ENCODE assay signal across 9 cellular contexts in genomic region chr17:2082003-2082862, GRCh38. TPM values are rescaled to one million over a fixed set of nuclear protein-coding genes. Genes with fewer than 3 reads are reported as not detected.
DNase-seq lines count a peak whose midpoint lies in the region; ATAC-seq and TF ChIP-seq lines count a peak whose summit lies in the region.
"Had no signal": no experiment of that assay in that cellular context is flagged by ENCODE, and none has a peak within 500 bp of the region (broad histone marks: within the 10 kb centered on the region; RNA-seq: fewer than 3 reads in every experiment).

No MANE protein-coding gene starts in this region.

- H3K79me2 ChIP-seq in osteoblast (ENCODE audit: insufficient read depth, low read length): no peaks in the 10 kb centered on the region

- DNase-seq in AG20443 (ENCODE audit: low spot score) (peak; percentile 42), IMR-90 (peak; percentile 41), epithelial cell of prostate (ENCODE audit: low read depth, low spot score) (no peak), osteoblast (ENCODE audit: insufficient read length, low spot score, missing footprints) (peak; percentile 83), HT-29 (ENCODE audit: low spot score) (no peak), hepatic stellate cell (ENCODE audit: low spot score) (no peak)
- DNase-seq: COR-L47 had no signal

- CTCF ChIA-PET in IMR-90 (lab: Yijun Ruan, JAX): interaction anchor here (0.6 kb wide), 1 partner anchor 452 kb away, joined by 4 read pairs; no protein-coding TSS in a partner anchor

- intact Hi-C loops in IMR-90 (cut with micrococcal nuclease): no loop called here

- H3K27ac ChIP-seq in IMR-90 (ENCODE audit: insufficient read depth, low read length) (0 out of 2 replicates have a peak overlapping the region, but pooled peaks have one; percentile 2), epithelial cell of prostate (peak overlapping the region; percentile 63), osteoblast (ENCODE audit: low read depth, low read length) (peak overlapping the region; percentile 84)

- no peaks in the 10 kb centered on the region for H3K27me3 ChIP-seq in IMR-90 (ENCODE audit: control insufficient read depth, insufficient read depth, low read length)
- no peaks in the 10 kb centered on the region for H3K27me3 ChIP-seq in osteoblast (ENCODE audit: insufficient read depth, low read length)

- H2BK5ac ChIP-seq in IMR-90 (ENCODE audit: low read depth, low read length, poor library complexity, severe bottlenecking): peak overlapping the region; percentile 80

- peak overlapping the region; percentile 13; the same call in 1 of the 2 replicates for H3K18ac ChIP-seq in IMR-90 (ENCODE audit: low read depth, low read length)

- BruUV-seq in IMR-90 (replicated peaks; lab: Mats Ljungman, UMichigan): no TSS peak

- ATAC-seq in IMR-90 (ENCODE audit: low read depth) (no peak), GM21515 (IDR thresholded peaks at IDR 0.05; ENCODE audit: unreplicated experiment) (no peak), HG03095 (IDR thresholded peaks at IDR 0.05; ENCODE audit: unreplicated experiment) (no peak)

- TF ChIP-seq RAD21 in IMR-90 (IDR thresholded peaks at IDR 0.05; ENCODE audit: low read length): no peak

- TF ChIP-seq CTCF in IMR-90 (conservative IDR thresholded peaks at IDR 0.05; ENCODE audit: low read depth, low read length): no peak
- TF ChIP-seq CTCF in osteoblast (IDR thresholded peaks at IDR 0.05; ENCODE audit: extremely low read depth, low read depth, low read length): no peak

- peak overlapping the region; percentile 86; the same call in 1 of the 2 replicates for H3K23ac ChIP-seq in IMR-90 (ENCODE audit: low read depth, low read length)

- H3K4me3 ChIP-seq in IMR-90 (ENCODE audit: insufficient read depth, low read depth, low read length) (no peak overlapping the region), osteoblast (ENCODE audit: insufficient read depth, low read length) (no peak overlapping the region)

- peak overlapping the region; percentile 94 for H2AK5ac ChIP-seq in IMR-90 (ENCODE audit: low read depth, low read length)

- H4K8ac ChIP-seq in IMR-90 (ENCODE audit: low read depth in 2 of 2, low read length in 2 of 2): peak overlapping the region in 1 of 2 experiments; percentile 59; a peak in 3 of 4 replicates

- no peak overlapping the region for H3K9ac ChIP-seq in IMR-90 (ENCODE audit: low read depth, low read length)

- H3K4me2 ChIP-seq in IMR-90 (ENCODE audit: low read depth, low read length) (no peak overlapping the region), osteoblast (ENCODE audit: insufficient read depth, low read length) (peak overlapping the region; percentile 38)

- peaks cover 45% of the 10 kb centered on the region for H3K9me1 ChIP-seq in IMR-90 (ENCODE audit: insufficient read depth, low read length)

- no peaks in the 10 kb centered on the region for H4K20me1 ChIP-seq in IMR-90 (ENCODE audit: insufficient read depth, low read length)
- H4K20me1 ChIP-seq in osteoblast (ENCODE audit: insufficient read depth, low read length): no peaks in the 10 kb centered on the region

- peak overlapping the region; percentile 72 for H2BK120ac ChIP-seq in IMR-90 (ENCODE audit: low read depth, low read length)

- in situ Hi-C loops in IMR-90 (cut with MboI; ENCODE audit: low sequenced_read_pairs): no loop called here

- H3K79me1 ChIP-seq in IMR-90 (ENCODE audit: low read depth in 1 of 2, low read length in 2 of 2): peaks cover 0 to 69% of the 10 kb centered on the region in 2 experiments; a peak in 2 of 4 replicates

- peak overlapping the region; percentile 74 for H3K4ac ChIP-seq in IMR-90 (ENCODE audit: low read depth, low read length)

- peak overlapping the region; percentile 37; the same call in 1 of the 2 replicates for H4K5ac ChIP-seq in IMR-90 (ENCODE audit: low read depth, low read length)

- dilution Hi-C loops in IMR-90 (cut with HindIII; ENCODE audit: low sequenced_read_pairs, unreplicated experiment): no loop called here

- peak overlapping the region; percentile 75 for H2AK9ac ChIP-seq in IMR-90 (replicated peaks; ENCODE audit: low read depth, low read length, poor library complexity)

- WGBS in IMR-90 (ENCODE audit: extremely low coverage in 2 of 2, insufficient read length in 1 of 2), 2 experiments: 70% methylated on average over 6 of the region's 9 CpGs; no CpG with 5 or more reads in 1 of the 2 experiments

- POLR2A ChIA-PET in IMR-90 (lab: Charles Lee; ENCODE audit: unreplicated experiment): no interaction called here

- peak overlapping the region; percentile 61; the same call in 1 of the 2 replicates for H2BK20ac ChIP-seq in IMR-90 (ENCODE audit: low read depth, low read length)

- TF ChIP-seq POLR2A in IMR-90 (IDR thresholded peaks at IDR 0.05; ENCODE audit: low read depth, low read length): no peak

- H3K4me1 ChIP-seq in IMR-90 (ENCODE audit: control insufficient read depth, insufficient read depth, low read length) (peaks cover 28% of the 10 kb centered on the region), osteoblast (ENCODE audit: insufficient read depth, low read length) (peaks cover 34% of the 10 kb centered on the region)

- no peaks in the 10 kb centered on the region for H3K9me3 ChIP-seq in IMR-90 (ENCODE audit: control insufficient read depth, insufficient read depth, low read length)
- no peaks in the 10 kb centered on the region for H3K9me3 ChIP-seq in osteoblast (ENCODE audit: low read depth, low read length)

- H4K91ac ChIP-seq in IMR-90 (ENCODE audit: insufficient read depth, low read depth, low read length): peak overlapping the region; percentile 65; the same call in 1 of the 2 replicates

- H2BK15ac ChIP-seq in IMR-90 (ENCODE audit: low read depth, low read length): peak overlapping the region; percentile 71; the same call in 2 of the 3 replicates

- H3K56ac ChIP-seq in IMR-90 (ENCODE audit: extremely low read depth, insufficient read depth, low read length): no peak overlapping the region; the same call in 1 of the 2 replicates

- H3K36me3 ChIP-seq in IMR-90 (ENCODE audit: control insufficient read depth, insufficient read depth, low read length) (peaks cover 29% of the 10 kb centered on the region), osteoblast (ENCODE audit: insufficient read depth, low read length) (peaks cover 43% of the 10 kb centered on the region)

- peak overlapping the region; percentile 92 for H3K14ac ChIP-seq in IMR-90 (replicated peaks; ENCODE audit: low read depth, low read length)

- peak overlapping the region; percentile 60 for H2AFZ ChIP-seq in IMR-90 (replicated peaks; ENCODE audit: low read length, poor library complexity)
- no peak overlapping the region for H2AFZ ChIP-seq in osteoblast (ENCODE audit: low read length)

TF ChIP-seq in IMR-90, 13 proteins besides CTCF, POLR2A, EP300 and RAD21 (continues in another document):
- TF ChIP-seq ELK1 (IDR thresholded peaks at IDR 0.05; ENCODE audit: borderline replicate concordance, low read depth, low read length) (no peak), SMC3 (IDR thresholded peaks at IDR 0.05; ENCODE audit: low read depth, low read length) (no peak), RFX5 (IDR thresholded peaks at IDR 0.05; ENCODE audit: low read depth, low read length) (no peak), FOS (IDR thresholded peaks at IDR 0.05; ENCODE audit: low read depth, low read length) (no peak), CEBPB (IDR thresholded peaks at IDR 0.05; ENCODE audit: low read depth, low read length) (no peak), MAZ (IDR thresholded peaks at IDR 0.05; ENCODE audit: borderline replicate concordance, low read depth, low read length) (no peak), USF2 (IDR thresholded peaks at IDR 0.05; ENCODE audit: low read depth, low read length) (no peak), MAFK (IDR thresholded peaks at IDR 0.05; ENCODE audit: low read depth, low read length) (no peak)

RNA-seq across cellular contexts. Expression of gene HIC1, which starts 27.3 kb away (rescaled TPM):
- 10.0 and 10.4 TPM in 2 replicates for total RNA-seq in IMR-90 (2012; rRNA removed)
- polyA plus RNA-seq in IMR-90 (2012; rRNA removed): 23.0 and 30.9 TPM in 2 replicates
- polyA plus RNA-seq in IMR-90 (2012; cell fraction: cytosol; rRNA removed): 17.8 and 60.2 TPM in 2 replicates
- polyA plus RNA-seq in IMR-90 (2012; cell fraction: nucleus; rRNA removed; ENCODE audit: low replicate concordance): 69.0 and 122 TPM in 2 replicates
- total RNA-seq in osteoblast: 18.5 and 19.7 TPM in 2 replicates
- 0.31 and 0.55 TPM in 2 replicates for total RNA-seq in HT-29 (2014; rRNA removed; shearing (Covaris generic))

RNA-seq across cellular contexts. Expression of gene OVCA2, which starts 40.4 kb away (rescaled TPM):
- total RNA-seq in IMR-90 (2012; rRNA removed) (38.7 and 42.2 TPM in 2 replicates), osteoblast (59.0 and 61.3 TPM in 2 replicates)
- 46.9 and 52.6 TPM in 2 replicates for polyA plus RNA-seq in IMR-90 (2012; rRNA removed)
- 40.4 and 50.0 TPM in 2 replicates for polyA plus RNA-seq in IMR-90 (2012; cell fraction: cytosol; rRNA removed)
- 23.2 and 26.2 TPM in 2 replicates for polyA plus RNA-seq in IMR-90 (2012; cell fraction: nucleus; rRNA removed; ENCODE audit: low replicate concordance)
- 54.1 and 56.8 TPM in 2 replicates for total RNA-seq in HT-29 (2014; rRNA removed; shearing (Covaris generic))

RNA-seq across cellular contexts. Expression of gene DPH1, which starts 52.3 kb away (rescaled TPM):
- total RNA-seq in IMR-90 (2012; rRNA removed): 20.6 and 24.4 TPM in 2 replicates
- polyA plus RNA-seq in IMR-90 (2012; rRNA removed): 49.9 and 51.9 TPM in 2 replicates
- polyA plus RNA-seq in IMR-90 (2012; cell fraction: cytosol; rRNA removed): 31.8 and 38.7 TPM in 2 replicates
- 153 and 299 TPM in 2 replicates for polyA plus RNA-seq in IMR-90 (2012; cell fraction: nucleus; rRNA removed; ENCODE audit: low replicate concordance)
- total RNA-seq in osteoblast: 52.7 and 63.7 TPM in 2 replicates
- 31.6 and 38.5 TPM in 2 replicates for total RNA-seq in HT-29 (2014; rRNA removed; shearing (Covaris generic))

RNA-seq across cellular contexts. Expression of gene RTN4RL1, which starts 57.1 kb away (rescaled TPM):
- under 0.01 TPM in 2 replicates for total RNA-seq in IMR-90 (2012; rRNA removed)
- 0.03 and 0.04 TPM in 2 replicates for polyA plus RNA-seq in IMR-90 (2012; rRNA removed)
- 0.07 TPM in 1 of 2 replicates, not detected in the other for polyA plus RNA-seq in IMR-90 (2012; cell fraction: cytosol; rRNA removed)
- 0.03 TPM in 1 of 2 replicates, not detected in the other for polyA plus RNA-seq in IMR-90 (2012; cell fraction: nucleus; rRNA removed; ENCODE audit: low replicate concordance)
- 1.1 and 1.5 TPM in 2 replicates for total RNA-seq in osteoblast
- total RNA-seq in HT-29 (2014; rRNA removed; shearing (Covaris generic)): not detected in 2 replicates

Comparison
In these comparisons a context has a peak if more than half of its experiments do, and no peak if none do; other contexts are left out.
1. DNase-seq: peak in AG20443 (single experiment), IMR-90 (single experiment) and osteoblast (single experiment); none in epithelial cell of prostate (single experiment), HT-29 (single experiment) and hepatic stellate cell (single experiment).
2. H3K27ac ChIP-seq: peak in every context shown above with its lines; median percentile 84 in osteoblast; 63 in epithelial cell of prostate; 2 in IMR-90.